ENCODE assay signal across 17 cellular contexts in the genomic region with DNA sequence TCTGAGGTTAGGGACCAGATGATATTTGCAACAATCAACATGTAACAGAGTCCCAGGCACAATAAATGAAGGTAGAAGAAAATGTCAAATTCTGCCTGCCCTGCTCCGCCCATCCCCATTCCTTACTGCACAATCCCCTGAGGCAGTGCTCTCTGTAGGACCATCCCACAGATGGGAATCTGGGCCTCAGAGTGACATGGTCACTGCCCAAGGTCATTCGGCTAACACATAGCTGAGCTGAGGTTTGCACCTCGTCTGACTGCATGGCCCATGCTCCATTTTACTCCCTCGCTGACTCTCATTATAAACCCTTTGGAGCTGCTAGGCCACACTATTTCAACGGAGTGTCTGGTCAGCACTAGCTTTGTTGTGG. TPM values are rescaled to one million over a fixed set of nuclear protein-coding genes. Genes with fewer than 3 reads are reported as not detected.
DNase-seq lines count a peak whose midpoint lies in the region; ATAC-seq and TF ChIP-seq lines count a peak whose summit lies in the region.
"Had no signal": no experiment of that assay in that cellular context is flagged by ENCODE, and none has a peak within 500 bp of the region (broad histone marks: within the 10 kb centered on the region; RNA-seq: fewer than 3 reads in every experiment).

No MANE protein-coding gene starts in this region.

- in situ Hi-C loops in ACHN (cut with HindIII; ENCODE audit: low pct_ligation_motif_present, low pct_unique_long_range_greater_than_20kb, low sequenced_read_pairs), result no loop called here

- no peaks in the 10 kb centered on the region for H3K36me3 Mint-ChIP-seq in CD4-positive, alpha-beta memory T cell
- H3K36me3 Mint-ChIP-seq: activated naive CD8-positive, alpha-beta T cell treated with anti-CD3 and anti-CD28 coated beads for 36 hours had no signal

- peak overlapping the region; percentile 81 to 92 for H3K27ac ChIP-seq in right atrium auricular region
- no peak overlapping the region for H3K27ac ChIP-seq in CD4-positive, alpha-beta memory T cell (ENCODE audit: low read depth, low read length)

- H3K27me3 Mint-ChIP-seq in CD4-positive, alpha-beta memory T cell, result no peaks in the 10 kb centered on the region
- H3K27me3 Mint-ChIP-seq: activated naive CD8-positive, alpha-beta T cell treated with anti-CD3 and anti-CD28 coated beads for 36 hours had no signal

- H3K9me3 ChIP-seq in right atrium auricular region, result no peaks in the 10 kb centered on the region
- no peaks in the 10 kb centered on the region for H3K9me3 ChIP-seq in CD4-positive, alpha-beta memory T cell (ENCODE audit: control insufficient read depth in 1 of 2, low read length in 2 of 2)
- H3K9me3 ChIP-seq: tibial artery had no signal

- no peaks in the 10 kb centered on the region for H3K4me1 Mint-ChIP-seq in CD4-positive, alpha-beta memory T cell
- H3K4me1 Mint-ChIP-seq: activated naive CD8-positive, alpha-beta T cell treated with anti-CD3 and anti-CD28 coated beads for 36 hours had no signal

- H3K27me3 ChIP-seq in right atrium auricular region, result no peaks in the 10 kb centered on the region
- H3K27me3 ChIP-seq in CD4-positive, alpha-beta memory T cell (ENCODE audit: insufficient read depth, low read length), result no peaks in the 10 kb centered on the region
- H3K27me3 ChIP-seq: tibial artery had no signal

- no peaks in the 10 kb centered on the region for H3K9me3 Mint-ChIP-seq in CD4-positive, alpha-beta memory T cell
- H3K9me3 Mint-ChIP-seq: activated naive CD8-positive, alpha-beta T cell treated with anti-CD3 and anti-CD28 coated beads for 36 hours had no signal

- no peak for TF ChIP-seq CTCF in right atrium auricular region (IDR thresholded peaks at IDR 0.05)

- POLR2A ChIA-PET in CD4-positive, alpha-beta memory T cell (lab: Charles Lee; ENCODE audit: partially characterized antibody), result no interaction called here

- peaks cover 0 to 35% of the 10 kb centered on the region in 2 donors for H3K4me1 ChIP-seq in right atrium auricular region
- H3K4me1 ChIP-seq in CD4-positive, alpha-beta memory T cell (ENCODE audit: insufficient read depth, low read length), result no peaks in the 10 kb centered on the region

- H3K4me3 ChIP-seq in right atrium auricular region, result no peak overlapping the region
- H3K4me3 ChIP-seq in CD4-positive, alpha-beta memory T cell (ENCODE audit: low read length in 2 of 2), result no peak overlapping the region

- H3K4me3 Mint-ChIP-seq in CD4-positive, alpha-beta memory T cell, result no peak overlapping the region
- H3K4me3 Mint-ChIP-seq: activated naive CD8-positive, alpha-beta T cell treated with anti-CD3 and anti-CD28 coated beads for 36 hours had no signal

- DNase-seq in ACHN (peak; percentile 31), right atrium auricular region (ENCODE audit: low spot score) (no peak)
- DNase-seq in CD4-positive, alpha-beta memory T cell, result no peak
- DNase-seq: activated CD4-positive, alpha-beta T cell treated with anti-CD3 and anti-CD28 coated beads for 1 hour; activated naive CD8-positive, alpha-beta T cell treated with anti-CD3 and anti-CD28 coated beads for 36 hours; COR-L47; NCI-H2081 treated with DMSO at 0.1 percent for 48 hours; NCI-H69; stimulated activated CD4-positive, alpha-beta T cell treated with anti-CD3 and anti-CD28 coated beads, Interleukin-1b, Interleukin-23, amount 100 ng/mL, for 48 hours; stimulated activated CD8-positive, alpha-beta memory T cell treated with anti-CD3 and anti-CD28 coated beads, Interleukin-4, amount 100 ng/mL, for 48 hours; T-helper 2 cell; tibial artery had no signal

- H3K36me3 ChIP-seq in right atrium auricular region, result no peaks in the 10 kb centered on the region
- H3K36me3 ChIP-seq in CD4-positive, alpha-beta memory T cell (ENCODE audit: insufficient read depth, low read length), result no peaks in the 10 kb centered on the region
- H3K36me3 ChIP-seq: tibial artery had no signal

- H3K27ac Mint-ChIP-seq in CD4-positive, alpha-beta memory T cell, result no peak overlapping the region
- H3K27ac Mint-ChIP-seq: activated naive CD8-positive, alpha-beta T cell treated with anti-CD3 and anti-CD28 coated beads for 36 hours had no signal

- ATAC-seq in HG03520 (IDR thresholded peaks at IDR 0.05; ENCODE audit: unreplicated experiment), result no peak

- intact Hi-C loops in CD4-positive, alpha-beta memory T cell (cut with micrococcal nuclease), result no loop called here

- CTCF ChIA-PET in CD4-positive, alpha-beta memory T cell (lab: Charles Lee; ENCODE audit: partially characterized antibody), result interaction anchor here (0.6 to 1.5 kb wide), 3 partner anchors 11 to 331 kb away, joined by 3 to 4 read pairs (median 3); no protein-coding TSS in a partner anchor

RNA-seq across cellular contexts. Expression of a gene that starts 1.2 kb away (rescaled TPM):
- 10 to 100 TPM; 17.6 to 25.6 TPM for total RNA-seq in right atrium auricular region
- total RNA-seq in CD4-positive, alpha-beta memory T cell, result not detected
- polyA plus RNA-seq in CD4-positive, alpha-beta memory T cell, result not detected
- total RNA-seq: activated naive CD8-positive, alpha-beta T cell treated with anti-CD3 and anti-CD28 coated beads for 36 hours had no signal

RNA-seq across cellular contexts. Expression of a gene that starts 4.1 kb away (rescaled TPM):
- under 1 TPM; 0.35 to 0.67 TPM for total RNA-seq in right atrium auricular region
- total RNA-seq in CD4-positive, alpha-beta memory T cell, result not detected
- not detected for polyA plus RNA-seq in CD4-positive, alpha-beta memory T cell
- total RNA-seq: activated naive CD8-positive, alpha-beta T cell treated with anti-CD3 and anti-CD28 coated beads for 36 hours; glomerular endothelial cell; pulmonary artery endothelial cell; RPMI7951 had no signal
- polyA plus RNA-seq: AG04450 had no signal

RNA-seq across cellular contexts. Expression of a gene that starts 12.8 kb away (rescaled TPM):
- total RNA-seq in right atrium auricular region, result 100 to 1,000 TPM in 1 of 2 donors, 10 to 100 TPM in 1; 25.7 to 204 TPM
- not detected for total RNA-seq in CD4-positive, alpha-beta memory T cell
- not detected for polyA plus RNA-seq in CD4-positive, alpha-beta memory T cell
- total RNA-seq: activated naive CD8-positive, alpha-beta T cell treated with anti-CD3 and anti-CD28 coated beads for 36 hours; glomerular endothelial cell; RPMI7951 had no signal

RNA-seq across cellular contexts. Expression of a gene that starts 47.9 kb away (rescaled TPM):
- 10 to 100 TPM; 15.6 to 27.0 TPM for total RNA-seq in right atrium auricular region
- total RNA-seq in CD4-positive, alpha-beta memory T cell, result 1 to 10 TPM; 2.1 to 3.0 TPM
- 1 to 10 TPM in 1 of 2 donors, under 1 TPM in 1; 0.94 to 1.1 TPM for polyA plus RNA-seq in CD4-positive, alpha-beta memory T cell

RNA-seq across cellular contexts. Expression of a gene that starts 55.0 kb away (rescaled TPM):
- total RNA-seq in right atrium auricular region, result 10 to 100 TPM; 14.7 to 20.2 TPM
- 1 to 10 TPM; 9.8 to 9.9 TPM for total RNA-seq in CD4-positive, alpha-beta memory T cell
- polyA plus RNA-seq in CD4-positive, alpha-beta memory T cell, result 1 to 10 TPM; 8.5 TPM

Comparison
In these comparisons a context has a peak if more than half of its experiments do, and no peak if none do; other contexts are left out.
1. RNA of a gene that starts 1.2 kb away (total RNA-seq): 17.6 to 25.6 TPM in right atrium auricular region; not detected in CD4-positive, alpha-beta memory T cell; every median in the first group is over 10 times any median in the second.
2. RNA of a gene that starts 12.8 kb away (total RNA-seq): 25.7 to 204 TPM in right atrium auricular region; not detected in CD4-positive, alpha-beta memory T cell; every median in the first group is over 10 times any median in the second.